Comparison of ENCODE assay signal across 14 cellular contexts in the genomic region with DNA sequence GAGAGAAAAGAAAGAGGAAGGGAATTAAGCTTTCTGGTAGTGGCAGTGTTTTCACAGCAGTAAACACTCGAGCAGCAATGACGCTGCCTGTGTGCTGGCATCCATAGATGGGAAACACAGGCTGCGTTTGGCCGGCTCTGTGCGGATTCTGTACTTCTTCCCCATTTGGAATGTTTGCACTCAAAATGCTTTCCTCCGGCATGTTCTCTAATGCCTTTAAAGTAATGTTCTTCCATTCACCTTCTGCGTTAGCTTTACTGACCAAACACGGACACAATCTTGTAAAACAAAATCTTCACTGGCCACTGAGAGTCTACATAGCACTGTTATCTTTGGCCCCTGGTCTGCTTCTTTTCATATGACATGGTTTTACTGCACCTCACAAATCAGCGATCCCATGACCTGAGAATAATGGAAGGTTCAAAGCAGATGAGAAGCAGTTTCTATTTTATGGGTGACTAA. TPM values are rescaled to one million over a fixed set of nuclear protein-coding genes. Genes with fewer than 3 reads are reported as not detected.
DNase-seq lines count a peak whose midpoint lies in the region; ATAC-seq and TF ChIP-seq lines count a peak whose summit lies in the region.
"Had no signal": no experiment of that assay in that cellular context is flagged by ENCODE, and none has a peak within 500 bp of the region (broad histone marks: within the 10 kb centered on the region; RNA-seq: fewer than 3 reads in every experiment).

No MANE protein-coding gene starts in this region.

- DNase-seq in C1 segment of cervical spinal cord (lab: John Stamatoyannopoulos, UW) (peak in 8 of 14 donors; percentile 3 to 38 (median 14)), cerebellar cortex (ENCODE audit: low spot score) (peak; percentile 44), inferior parietal cortex (ENCODE audit: extremely low spot score) (peak; percentile 37), sigmoid colon (peak; percentile 95), H4 (ENCODE audit: low spot score) (no peak), SIG-M5 treated with dmso at 0.1 percent for 504 hours (lab: John Stamatoyannopoulos, UW; ENCODE audit: unreplicated experiment) (no peak), NCI-H69 (lab: John Stamatoyannopoulos, UW) (no peak)
- DNase-seq: activated CD4-positive, alpha-beta T cell treated with anti-CD3 and anti-CD28 coated beads, Interleukin-2, amount 50 U/mL, for 4 hours; NCI-H1417 treated with DMSO at 0.1 percent for 48 hours; RPMI8226 had no signal

- H3K4me3 ChIP-seq in sigmoid colon: peak overlapping the region in 3 of 4 donors; percentile 13 to 19 (median 18)
- H3K4me3 ChIP-seq: GM12878 had no signal

- no peaks in the 10 kb centered on the region for H3K36me3 ChIP-seq in sigmoid colon

- intact Hi-C loops in sigmoid colon (cut with DNase I): loop anchor here (5.0 to 10.0 kb wide), 2 partner anchors 124 to 192 kb away; no protein-coding TSS in a partner anchor

- no peak for ATAC-seq in HG02938 (IDR thresholded peaks at IDR 0.05; ENCODE audit: unreplicated experiment)
- ATAC-seq: GM12878 had no signal

- H3K27ac ChIP-seq in sigmoid colon: peak overlapping the region; percentile 85 to 94 (median 86)
- H3K27ac ChIP-seq: C4-2B had no signal

- TF ChIP-seq CTCF in sigmoid colon (IDR thresholded peaks at IDR 0.05): no peak

- no peaks in the 10 kb centered on the region for H3K9me3 ChIP-seq in sigmoid colon

- peak; percentile 95 to 98 (median 96) for TF ChIP-seq EP300 in sigmoid colon (IDR thresholded peaks at IDR 0.05)

- peaks cover 0 to 95% (median 86%) of the 10 kb centered on the region in 4 donors for H3K4me1 ChIP-seq in sigmoid colon

- no peaks in the 10 kb centered on the region for H3K27me3 ChIP-seq in sigmoid colon

- TF ChIP-seq POLR2A in sigmoid colon (IDR thresholded peaks at IDR 0.05): no peak

- 70 to 84% methylated on average over 9 of the region's 9 CpGs for WGBS in sigmoid colon, 2 donors

RNA-seq across cellular contexts. Expression of gene DCP1B, which starts 31.4 kb away (rescaled TPM):
- 10 to 100 TPM; 24.8 to 47.7 (median 35.5) TPM for total RNA-seq in sigmoid colon
- polyA plus RNA-seq in sigmoid colon: 1 to 10 TPM; 5.5 to 8.5 (median 7.2) TPM
- total RNA-seq in H4 (2014; rRNA removed; shearing (Covaris generic)): 25.7 and 32.4 TPM in 2 replicates

RNA-seq across cellular contexts. Expression of gene CACNA2D4, which starts 54.4 kb away (rescaled TPM):
- total RNA-seq in sigmoid colon: 1 to 10 TPM; 2.8 to 4.9 (median 3.4) TPM
- 1 to 10 TPM; 3.6 to 5.8 (median 5.4) TPM for polyA plus RNA-seq in sigmoid colon
- not detected in 2 replicates for total RNA-seq in H4 (2014; rRNA removed; shearing (Covaris generic))
- total RNA-seq: bronchial epithelial cell had no signal

Comparison
In these comparisons a context has a peak if more than half of its experiments do, and no peak if none do; other contexts are left out.
1. DNase-seq: peak in C1 segment of cervical spinal cord (8 of 14), cerebellar cortex (single experiment), inferior parietal cortex (single experiment) and sigmoid colon (single experiment); none in H4 (single experiment), SIG-M5 treated with dmso at 0.1 percent for 504 hours (single experiment) and NCI-H69 (single experiment).